ENCODE assay signal across 15 cellular contexts in the genomic region with DNA sequence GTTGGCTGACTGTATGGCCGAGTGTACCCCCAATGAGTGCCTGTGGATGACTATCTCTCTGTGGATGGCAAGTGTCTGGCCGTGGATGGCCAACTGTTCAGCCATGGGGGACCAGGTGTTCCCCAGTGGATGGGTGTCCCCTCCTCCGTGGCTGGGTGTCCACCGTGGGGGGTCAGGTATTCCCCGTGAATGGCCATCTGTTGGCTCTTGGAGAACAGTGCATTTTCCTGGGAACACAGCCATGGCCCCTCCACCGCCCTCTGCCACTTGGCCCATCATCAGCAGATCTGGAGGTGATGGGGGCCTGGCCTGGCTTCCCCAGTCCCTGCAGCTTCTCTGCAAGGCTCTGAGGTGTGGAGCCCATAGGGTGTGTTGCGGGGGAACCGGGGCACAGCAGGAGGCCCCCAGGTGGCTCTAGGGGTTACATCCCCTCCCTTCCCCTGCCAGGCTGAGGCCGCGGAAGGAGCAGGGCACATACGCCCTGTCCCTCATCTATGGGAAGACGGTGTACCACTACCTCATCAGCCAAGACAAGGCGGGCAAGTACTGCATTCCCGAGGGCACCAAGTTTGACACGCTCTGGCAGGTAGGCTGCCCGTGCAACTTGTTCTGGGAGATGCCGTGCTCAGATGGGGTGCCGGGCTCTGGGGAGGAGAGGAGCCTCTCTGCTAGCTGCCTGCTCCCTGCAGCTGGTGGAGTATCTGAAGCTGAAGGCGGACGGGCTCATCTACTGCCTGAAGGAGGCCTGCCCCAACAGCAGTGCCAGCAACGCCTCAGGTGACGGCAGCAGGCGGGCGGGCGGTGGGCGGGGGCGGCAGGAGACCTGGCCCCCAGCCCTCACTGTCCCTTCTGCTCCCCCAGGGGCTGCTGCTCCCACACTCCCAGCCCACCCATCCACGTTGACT.
"Had no signal": no experiment of that assay in that cellular context is flagged by ENCODE, and none has a peak within 500 bp of the region (broad histone marks: within the 10 kb centered on the region; RNA-seq: fewer than 3 reads in every experiment).

No MANE protein-coding gene starts in this region.

- H3K27ac ChIP-seq: epithelial cell of prostate, gastroesophageal sphincter, hepatocyte, ovary, stomach, thyroid gland had no signal

- ATAC-seq: gastroesophageal sphincter had no signal

- H3K36me3 ChIP-seq: gastroesophageal sphincter, ovary, stomach, thyroid gland had no signal

- DNase-seq: activated naive CD4-positive, alpha-beta T cell treated with anti-CD3 and anti-CD28 coated beads for 36 hours; central memory CD4-positive, alpha-beta T cell; cortex of kidney; effector CD8-positive, alpha-beta T cell; kidney glomerular epithelial cell; mammary epithelial cell; ovary; SK-N-SH; stimulated activated CD4-positive, alpha-beta T cell treated with anti-CD3 and anti-CD28 coated beads, Interleukin-15, amount 100 ng/mL, for 24 hours; stimulated activated CD4-positive, alpha-beta T cell treated with anti-CD3 and anti-CD28 coated beads, Interleukin-4, amount 100 ng/mL, for 4 hours; stomach; thyroid gland had no signal

- H3K4me3 Mint-ChIP-seq: activated naive CD4-positive, alpha-beta T cell treated with anti-CD3 and anti-CD28 coated beads for 36 hours had no signal

- H3K4me1 ChIP-seq: gastroesophageal sphincter, thyroid gland had no signal

- H3K27ac Mint-ChIP-seq: activated naive CD4-positive, alpha-beta T cell treated with anti-CD3 and anti-CD28 coated beads for 36 hours had no signal

- H3K4me3 ChIP-seq: gastroesophageal sphincter, hepatocyte, ovary, stomach, thyroid gland had no signal

- H3K27me3 ChIP-seq: gastroesophageal sphincter, hepatocyte, ovary, stomach, thyroid gland had no signal

- H3K9me3 ChIP-seq: ovary, SK-N-SH, thyroid gland had no signal
